In genomic region chr15:78859971-78860733, GRCh38 we compare ENCODE assay signal across 8 cellular contexts. TPM values are rescaled to one million over a fixed set of nuclear protein-coding genes. Genes with fewer than 3 reads are reported as not detected.
DNase-seq lines count a peak whose midpoint lies in the region; ATAC-seq, FAIRE-seq and TF ChIP-seq lines count a peak whose summit lies in the region.

No MANE protein-coding gene starts in this region.

- DNase-seq in GM13977 (ENCODE audit: low spot score): peak; percentile 77
- DNase-seq in NCI-H446 treated with DMSO at 0.1 percent for 48 hours (lab: John Stamatoyannopoulos, UW): peak; percentile 30
- DNase-seq in activated CD4-positive, alpha-beta T cell treated with anti-CD3 and anti-CD28 coated beads for 4 hours: peak; percentile 64 to 66
- peak; percentile 90 for DNase-seq in dedifferentiated amniotic fluid mesenchymal stem cell (ENCODE audit: extremely low spot score)
- peak; percentile 74 for DNase-seq in HepG2 (ENCODE audit: low spot score)
- DNase-seq in stimulated activated CD4-positive, alpha-beta T cell treated with anti-CD3 and anti-CD28 coated beads, Interleukin-2, amount 100 ng/mL, for 24 hours: peak; percentile 82 to 83

- in situ Hi-C loops in GM13977 (cut with MboI; ENCODE audit: low pct_unique_long_range_greater_than_20kb, low sequenced_read_pairs, unreplicated experiment): no loop called here
- in situ Hi-C loops in HepG2 (cut with HindIII; ENCODE audit: extremely low pct_ligation_motif_present, low pct_unique_long_range_greater_than_20kb): no loop called here

- H3K4me3 ChIP-seq in HepG2 (replicated peaks in 1 of 3; ENCODE audit: insufficient read depth in 1 of 3, low read depth in 2 of 3, low read length in 3 of 3): peak overlapping the region; percentile 66 to 98 (median 78)

- no peaks in the 10 kb centered on the region for H3K9me3 ChIP-seq in HepG2 (ENCODE audit: low read length)

- H3K4me2 ChIP-seq in HepG2 (ENCODE audit: low read depth, low read length): peak overlapping the region; percentile 75

- FAIRE-seq in HepG2 (lab: Jason Lieb, UNC): no peak

- under 1% methylated on average over 29 of the region's 29 CpGs for WGBS in HepG2 (ENCODE audit: low lambda C conversion rate)

- peak; percentile 71 for TF ChIP-seq CTCF in GM13977 (IDR thresholded peaks at IDR 0.05; ENCODE audit: extremely low read depth, insufficient read depth, missing control alignments)
- TF ChIP-seq CTCF in HepG2 (CRISPR knock-in tag; IDR thresholded peaks at IDR 0.05): peak; percentile 59

- intact Hi-C loops in HepG2 (cut with micrococcal nuclease; ENCODE audit: unreplicated experiment): loop anchor here (5.0 kb wide), 1 partner anchor 48 kb away; the partner anchor contains the start of gene ADAMTS7

- peak overlapping the region; percentile 59 for H3K9ac ChIP-seq in HepG2 (ENCODE audit: insufficient read depth, low read depth, low read length)

- H3K36me3 ChIP-seq in HepG2 (replicated peaks in 1 of 2; ENCODE audit: control insufficient read depth in 1 of 2, insufficient read depth in 2 of 2, low read length in 2 of 2): no peaks in the 10 kb centered on the region

- peak overlapping the region; percentile 90 for H2AFZ ChIP-seq in HepG2 (ENCODE audit: low read length)

- peak; percentile 24; the same call in 1 of the 2 replicates for TF ChIP-seq RAD21 in HepG2 (CRISPR knock-in tag; IDR thresholded peaks at IDR 0.05)

- POLR2A ChIA-PET in HepG2 (lab: Yijun Ruan, JAX): interaction anchor here (2.2 kb wide), 1 partner anchor 12 kb away, joined by 9 read pairs; the partner anchor contains the start of gene MORF4L1

- TF ChIP-seq EP300 in HepG2 (IDR thresholded peaks at IDR 0.05; ENCODE audit: low read depth in 2 of 2, low read length in 2 of 2) (no peak), HepG2 (CRISPR knock-in tag; IDR thresholded peaks at IDR 0.05; ENCODE audit: borderline replicate concordance) (no peak)

- CTCF ChIA-PET in HepG2 (lab: Yijun Ruan, JAX; ENCODE audit: low intra/inter-chr PET ratio, low total read pairs): no interaction called here

- peak; percentile 64 for ATAC-seq in HG03064 (IDR thresholded peaks at IDR 0.05; ENCODE audit: low read depth, unreplicated experiment)
- ATAC-seq in HepG2: peak; percentile 89
- ATAC-seq in GM18519 (IDR thresholded peaks at IDR 0.05; ENCODE audit: low FRiP score, unreplicated experiment): no peak

- H4K20me1 ChIP-seq in HepG2 (ENCODE audit: insufficient read depth, low read length): no peaks in the 10 kb centered on the region

- peaks cover 14% of the 10 kb centered on the region for H3K4me1 ChIP-seq in HepG2 (ENCODE audit: insufficient read depth, low read length)

- H3K79me2 ChIP-seq in HepG2 (ENCODE audit: insufficient read depth, low read length): no peaks in the 10 kb centered on the region

- peak overlapping the region; percentile 53 for H3K27ac ChIP-seq in HepG2 (ENCODE audit: extremely low read length, insufficient read depth, low read length)

- H3K27me3 ChIP-seq in HepG2 (ENCODE audit: control insufficient read depth in 1 of 2, insufficient read depth in 2 of 2, low read length in 2 of 2): no peaks in the 10 kb centered on the region

- BruUV-seq in HepG2 (replicated peaks; lab: Mats Ljungman, UMichigan): no TSS peak

- TF ChIP-seq POLR2A in HepG2 (IDR thresholded peaks at IDR 0.05; ENCODE audit: insufficient read depth in 1 of 2, low read depth in 2 of 2, low read length in 2 of 2): no peak

TF ChIP-seq in HepG2, 621 proteins besides CTCF, POLR2A, EP300 and RAD21 (continues in another document):
- TF ChIP-seq NR3C1 (CRISPR knock-in tag; IDR thresholded peaks at IDR 0.05): no peak
- TF ChIP-seq, protein P1, sequence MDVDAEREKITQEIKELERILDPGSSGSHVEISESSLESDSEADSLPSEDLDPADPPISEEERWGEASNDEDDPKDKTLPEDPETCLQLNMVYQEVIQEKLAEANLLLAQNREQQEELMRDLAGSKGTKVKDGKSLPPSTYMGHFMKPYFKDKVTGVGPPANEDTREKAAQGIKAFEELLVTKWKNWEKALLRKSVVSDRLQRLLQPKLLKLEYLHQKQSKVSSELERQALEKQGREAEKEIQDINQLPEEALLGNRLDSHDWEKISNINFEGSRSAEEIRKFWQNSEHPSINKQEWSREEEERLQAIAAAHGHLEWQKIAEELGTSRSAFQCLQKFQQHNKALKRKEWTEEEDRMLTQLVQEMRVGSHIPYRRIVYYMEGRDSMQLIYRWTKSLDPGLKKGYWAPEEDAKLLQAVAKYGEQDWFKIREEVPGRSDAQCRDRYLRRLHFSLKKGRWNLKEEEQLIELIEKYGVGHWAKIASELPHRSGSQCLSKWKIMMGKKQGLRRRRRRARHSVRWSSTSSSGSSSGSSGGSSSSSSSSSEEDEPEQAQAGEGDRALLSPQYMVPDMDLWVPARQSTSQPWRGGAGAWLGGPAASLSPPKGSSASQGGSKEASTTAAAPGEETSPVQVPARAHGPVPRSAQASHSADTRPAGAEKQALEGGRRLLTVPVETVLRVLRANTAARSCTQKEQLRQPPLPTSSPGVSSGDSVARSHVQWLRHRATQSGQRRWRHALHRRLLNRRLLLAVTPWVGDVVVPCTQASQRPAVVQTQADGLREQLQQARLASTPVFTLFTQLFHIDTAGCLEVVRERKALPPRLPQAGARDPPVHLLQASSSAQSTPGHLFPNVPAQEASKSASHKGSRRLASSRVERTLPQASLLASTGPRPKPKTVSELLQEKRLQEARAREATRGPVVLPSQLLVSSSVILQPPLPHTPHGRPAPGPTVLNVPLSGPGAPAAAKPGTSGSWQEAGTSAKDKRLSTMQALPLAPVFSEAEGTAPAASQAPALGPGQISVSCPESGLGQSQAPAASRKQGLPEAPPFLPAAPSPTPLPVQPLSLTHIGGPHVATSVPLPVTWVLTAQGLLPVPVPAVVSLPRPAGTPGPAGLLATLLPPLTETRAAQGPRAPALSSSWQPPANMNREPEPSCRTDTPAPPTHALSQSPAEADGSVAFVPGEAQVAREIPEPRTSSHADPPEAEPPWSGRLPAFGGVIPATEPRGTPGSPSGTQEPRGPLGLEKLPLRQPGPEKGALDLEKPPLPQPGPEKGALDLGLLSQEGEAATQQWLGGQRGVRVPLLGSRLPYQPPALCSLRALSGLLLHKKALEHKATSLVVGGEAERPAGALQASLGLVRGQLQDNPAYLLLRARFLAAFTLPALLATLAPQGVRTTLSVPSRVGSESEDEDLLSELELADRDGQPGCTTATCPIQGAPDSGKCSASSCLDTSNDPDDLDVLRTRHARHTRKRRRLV (CRISPR knock-in tag; IDR thresholded peaks at IDR 0.05): no peak
- 0 out of 2 replicates have a peak, but pooled peaks have one; percentile 41 for TF ChIP-seq RXRB (CRISPR knock-in tag; IDR thresholded peaks at IDR 0.05; ENCODE audit: borderline replicate concordance)
- no peak for TF ChIP-seq MATR3 (CRISPR knock-in tag; IDR thresholded peaks at IDR 0.05)
- TF ChIP-seq KLF12 (CRISPR knock-in tag; IDR thresholded peaks at IDR 0.05; ENCODE audit: borderline replicate concordance): no peak

RNA-seq across cellular contexts. Expression of gene MORF4L1, which starts 12.5 kb away (rescaled TPM):
- 218 and 361 TPM in 2 replicates for total RNA-seq in HepG2 (2016; rRNA removed; fragmentation: Illumina TruSeq; extraction: Trizol)
- 66.4 and 72.5 TPM in 2 replicates for total RNA-seq in HepG2 (2016; cell fraction: cytosol; rRNA removed; fragmentation: Illumina TruSeq; extraction: Trizol; ENCODE audit: low read depth)
- 223 and 347 TPM in 2 replicates for total RNA-seq in HepG2 (2016; cell fraction: insoluble cytoplasmic fraction; rRNA removed; fragmentation: Illumina TruSeq; extraction: Trizol)
- 116 and 131 TPM in 2 replicates for total RNA-seq in HepG2 (2016; cell fraction: membrane; rRNA removed; fragmentation: Illumina TruSeq; extraction: Trizol)
- 154 and 168 TPM in 2 replicates for total RNA-seq in HepG2 (2016; cell fraction: nucleus; rRNA removed; fragmentation: Illumina TruSeq; extraction: Trizol)
- polyA plus RNA-seq in HepG2 (2011; rRNA removed): 182 and 219 TPM in 2 replicates
- polyA plus RNA-seq in HepG2 (2011; cell fraction: cytosol; rRNA removed): 86.8 and 139 TPM in 2 replicates
- 33.5 and 47.3 TPM in 2 replicates for polyA plus RNA-seq in HepG2 (2011; cell fraction: nucleus; rRNA removed)
- polyA plus RNA-seq in HepG2 (2012): 278 and 287 TPM in 2 replicates
- 106 and 118 TPM in 2 replicates for polyA plus RNA-seq in HepG2 (2016; cell fraction: cytosol; fragmentation: Illumina TruSeq; extraction: Trizol; ENCODE audit: low read depth)
- 520 and 546 TPM in 2 replicates for polyA plus RNA-seq in HepG2 (2016; cell fraction: insoluble cytoplasmic fraction; fragmentation: Illumina TruSeq; extraction: Trizol; ENCODE audit: low read depth)
- 179 and 180 TPM in 2 replicates for polyA plus RNA-seq in HepG2 (2016; cell fraction: membrane; fragmentation: Illumina TruSeq; extraction: Trizol; ENCODE audit: low read depth)
- polyA plus RNA-seq in HepG2 (2016; cell fraction: nucleus; fragmentation: Illumina TruSeq; extraction: Trizol; ENCODE audit: insufficient read depth, low read depth): 220 and 225 TPM in 2 replicates
- 31.6 and 63.1 TPM in 2 replicates for polyA minus RNA-seq in HepG2 (2011; rRNA and poly(A)+ RNA removed; ENCODE audit: low replicate concordance)
- 79.8 and 80.8 TPM in 2 replicates for polyA minus RNA-seq in HepG2 (2011; cell fraction: cytosol; rRNA and poly(A)+ RNA removed)
- 155 and 159 TPM in 2 replicates for polyA minus RNA-seq in HepG2 (2011; cell fraction: nucleus; rRNA and poly(A)+ RNA removed)

RNA-seq across cellular contexts. Expression of gene ADAMTS7, which starts 48.9 kb away (rescaled TPM):
- total RNA-seq in HepG2 (2016; rRNA removed; fragmentation: Illumina TruSeq; extraction: Trizol): 0.09 TPM in 1 of 2 replicates, not detected in the other
- total RNA-seq in HepG2 (2016; cell fraction: cytosol; rRNA removed; fragmentation: Illumina TruSeq; extraction: Trizol; ENCODE audit: low read depth): not detected in 2 replicates
- total RNA-seq in HepG2 (2016; cell fraction: insoluble cytoplasmic fraction; rRNA removed; fragmentation: Illumina TruSeq; extraction: Trizol): 0.15 TPM in 1 of 2 replicates, not detected in the other
- total RNA-seq in HepG2 (2016; cell fraction: membrane; rRNA removed; fragmentation: Illumina TruSeq; extraction: Trizol): 0.07 and 0.12 TPM in 2 replicates
- 0.19 and 0.28 TPM in 2 replicates for total RNA-seq in HepG2 (2016; cell fraction: nucleus; rRNA removed; fragmentation: Illumina TruSeq; extraction: Trizol)
- 0.12 and 0.16 TPM in 2 replicates for polyA plus RNA-seq in HepG2 (2011; rRNA removed)
- 0.15 and 0.19 TPM in 2 replicates for polyA plus RNA-seq in HepG2 (2011; cell fraction: cytosol; rRNA removed)
- 1.6 and 1.8 TPM in 2 replicates for polyA plus RNA-seq in HepG2 (2011; cell fraction: nucleus; rRNA removed)
- polyA plus RNA-seq in HepG2 (2012): 0.17 TPM in 1 of 2 replicates, not detected in the other
- polyA plus RNA-seq in HepG2 (2016; cell fraction: cytosol; fragmentation: Illumina TruSeq; extraction: Trizol; ENCODE audit: low read depth): 0.09 TPM in 1 of 2 replicates, not detected in the other
- 0.05 and 0.12 TPM in 2 replicates for polyA plus RNA-seq in HepG2 (2016; cell fraction: insoluble cytoplasmic fraction; fragmentation: Illumina TruSeq; extraction: Trizol; ENCODE audit: low read depth)
- not detected in 2 replicates for polyA plus RNA-seq in HepG2 (2016; cell fraction: membrane; fragmentation: Illumina TruSeq; extraction: Trizol; ENCODE audit: low read depth)
- 0.16 and 0.21 TPM in 2 replicates for polyA plus RNA-seq in HepG2 (2016; cell fraction: nucleus; fragmentation: Illumina TruSeq; extraction: Trizol; ENCODE audit: insufficient read depth, low read depth)
- 0.32 and 0.68 TPM in 2 replicates for polyA minus RNA-seq in HepG2 (2011; rRNA and poly(A)+ RNA removed; ENCODE audit: low replicate concordance)
- 0.18 and 0.20 TPM in 2 replicates for polyA minus RNA-seq in HepG2 (2011; cell fraction: cytosol; rRNA and poly(A)+ RNA removed)
- 0.13 and 0.75 TPM in 2 replicates for polyA minus RNA-seq in HepG2 (2011; cell fraction: nucleus; rRNA and poly(A)+ RNA removed)

Comparison
In these comparisons a context has a peak if more than half of its experiments do, and no peak if none do; other contexts are left out.
1. DNase-seq: peak in every context shown above with its lines; median percentile 90 in dedifferentiated amniotic fluid mesenchymal stem cell; 82 in stimulated activated CD4-positive, alpha-beta T cell treated with anti-CD3 and anti-CD28 coated beads, Interleukin-2, amount 100 ng/mL, for 24 hours; 77 in GM13977; 74 in HepG2; 65 in activated CD4-positive, alpha-beta T cell treated with anti-CD3 and anti-CD28 coated beads for 4 hours; 30 in NCI-H446 treated with DMSO at 0.1 percent for 48 hours.